In genomic region chr1:179001451-179001850, GRCh38 we compare ENCODE assay signal across 19 cellular contexts.
"Had no signal": no experiment of that assay in that cellular context is flagged by ENCODE, and none has a peak within 500 bp of the region (broad histone marks: within the 10 kb centered on the region; RNA-seq: fewer than 3 reads in every experiment).

No MANE protein-coding gene starts in this region.

- H3K27me3 Mint-ChIP-seq: activated B cell treated with CpG ODN at 0.5 μM for 24 hours; activated CD8-positive, alpha-beta T cell treated with anti-CD3 and anti-CD28 coated beads for 36 hours; activated naive CD4-positive, alpha-beta T cell treated with anti-CD3 and anti-CD28 coated beads, Interleukin-2, amount 10 ng/mL, durations not matched to agents 7 days and 5 days; activated naive CD8-positive, alpha-beta T cell treated with anti-CD3 and anti-CD28 coated beads for 36 hours had no signal

- H3K36me3 Mint-ChIP-seq: activated naive CD4-positive, alpha-beta T cell treated with anti-CD3 and anti-CD28 coated beads, Interleukin-2, amount 10 ng/mL, durations not matched to agents 7 days and 5 days; activated naive CD8-positive, alpha-beta T cell treated with anti-CD3 and anti-CD28 coated beads for 36 hours had no signal

- H3K4me3 Mint-ChIP-seq: activated B cell treated with CpG ODN at 0.5 μM for 24 hours; activated CD8-positive, alpha-beta T cell treated with anti-CD3 and anti-CD28 coated beads for 36 hours; activated naive CD4-positive, alpha-beta T cell treated with anti-CD3 and anti-CD28 coated beads, Interleukin-2, amount 10 ng/mL, durations not matched to agents 7 days and 5 days; activated naive CD8-positive, alpha-beta T cell treated with anti-CD3 and anti-CD28 coated beads for 36 hours; activated T-cell treated with anti-CD3 and anti-CD28 coated beads, Interleukin-2, amount 50 U/mL, for 72 hours had no signal

- H3K4me2 ChIP-seq: PC-9 had no signal

- H3K36me3 ChIP-seq: colonic mucosa had no signal

- H3K9me3 ChIP-seq: colonic mucosa had no signal

- H3K4me3 ChIP-seq: colonic mucosa, PC-9 had no signal

- ATAC-seq: activated CD8-positive, alpha-beta T cell treated with anti-CD3 and anti-CD28 coated beads for 36 hours; activated T-cell treated with anti-CD3 and anti-CD28 coated beads, Interleukin-2, amount 50 U/mL, for 72 hours had no signal

- H2AFZ ChIP-seq: PC-9 had no signal

- H3K9me3 Mint-ChIP-seq: activated B cell treated with CpG ODN at 0.5 μM for 24 hours; activated CD8-positive, alpha-beta T cell treated with anti-CD3 and anti-CD28 coated beads for 36 hours; activated naive CD4-positive, alpha-beta T cell treated with anti-CD3 and anti-CD28 coated beads, Interleukin-2, amount 10 ng/mL, durations not matched to agents 7 days and 5 days; activated naive CD8-positive, alpha-beta T cell treated with anti-CD3 and anti-CD28 coated beads for 36 hours; activated T-cell treated with anti-CD3 and anti-CD28 coated beads, Interleukin-2, amount 50 U/mL, for 72 hours; activated T-helper 2 cell treated with anti-CD3 and anti-CD28 coated beads, Interferon-gamma antibody, Interleukin-2, Interleukin-4, amounts not matched to agents 10 μg/mL and 5 μg/mL and 100 μg/mL, durations not matched to agents 14 hours and 24 hours and 36 hours had no signal

- H3K27me3 ChIP-seq: colonic mucosa had no signal

- H3K27ac Mint-ChIP-seq: activated B cell treated with CpG ODN at 0.5 μM for 24 hours; activated CD8-positive, alpha-beta T cell treated with anti-CD3 and anti-CD28 coated beads for 36 hours; activated naive CD4-positive, alpha-beta T cell treated with anti-CD3 and anti-CD28 coated beads, Interleukin-2, amount 10 ng/mL, durations not matched to agents 7 days and 5 days; activated naive CD8-positive, alpha-beta T cell treated with anti-CD3 and anti-CD28 coated beads for 36 hours; activated T-cell treated with anti-CD3 and anti-CD28 coated beads, Interleukin-2, amount 50 U/mL, for 72 hours; activated T-helper 2 cell treated with anti-CD3 and anti-CD28 coated beads, Interferon-gamma antibody, Interleukin-2, Interleukin-4, amounts not matched to agents 10 μg/mL and 5 μg/mL and 100 μg/mL, durations not matched to agents 14 hours and 24 hours and 36 hours had no signal

- H3K4me1 ChIP-seq: colonic mucosa had no signal

- H3K27ac ChIP-seq: colonic mucosa, PC-9 had no signal

- DNase-seq: activated B cell treated with CpG ODN at 0.5 μM for 24 hours; activated CD8-positive, alpha-beta memory T cell treated with anti-CD3 and anti-CD28 coated beads, Interleukin-2, amount 50 U/mL, for 4 hours; activated CD8-positive, alpha-beta T cell treated with anti-CD3 and anti-CD28 coated beads for 36 hours; activated gamma-delta T cell treated with Interleukin-2 at 50 U/mL for 16 hours; activated naive CD4-positive, alpha-beta T cell treated with anti-CD3 and anti-CD28 coated beads, Interleukin-2, amount 10 ng/mL, durations not matched to agents 7 days and 5 days; activated naive CD8-positive, alpha-beta T cell treated with anti-CD3 and anti-CD28 coated beads for 36 hours; activated T-cell treated with anti-CD3 and anti-CD28 coated beads, Interleukin-2, amount 50 U/mL, for 72 hours; colonic mucosa; NCI-H1092; NCI-H1417; NCI-H1694 treated with DMSO at 0.1 percent for 48 hours; NCI-H2029 treated with DMSO at 0.1 percent for 48 hours; NCI-H510A treated with DMSO at 0.1 percent for 48 hours; NCI-H69; PC-9; SIG-M5; T-helper 2 cell; T1000 had no signal
